ENCODE assay signal across 21 cellular contexts in the genomic region with DNA sequence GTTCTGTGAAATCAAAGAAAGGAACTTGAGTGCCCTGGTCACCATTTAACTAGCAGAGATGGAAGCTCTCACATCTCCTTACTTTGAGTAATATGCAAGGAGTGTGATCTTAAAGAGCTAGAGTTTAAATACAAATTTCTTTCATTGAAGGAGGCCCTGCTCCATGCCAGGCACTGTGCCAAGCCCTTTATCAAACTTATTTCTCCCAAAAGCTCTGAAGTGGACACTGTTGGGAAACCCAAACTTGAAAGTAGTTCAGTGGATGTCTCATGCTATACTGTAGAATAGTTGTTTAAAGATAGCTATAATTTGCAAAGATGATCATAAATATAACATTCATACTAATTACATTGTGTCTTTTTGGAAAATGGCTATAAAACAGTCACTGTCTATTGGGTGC. TPM values are rescaled to one million over a fixed set of nuclear protein-coding genes. Genes with fewer than 3 reads are reported as not detected.
"Had no signal": no experiment of that assay in that cellular context is flagged by ENCODE, and none has a peak within 500 bp of the region (broad histone marks: within the 10 kb centered on the region; RNA-seq: fewer than 3 reads in every experiment).

No MANE protein-coding gene starts in this region.

- H3K4me3 ChIP-seq: K562, SJCRH30 had no signal

- ATAC-seq: K562, SK-N-SH treated with all-trans-retinoic acid at 6 μM for 48 hours had no signal

- H3K9me3 ChIP-seq: SJCRH30 had no signal

- H3K36me3 ChIP-seq: SJCRH30 had no signal

- H3K4me1 ChIP-seq: SJCRH30 had no signal

- DNase-seq: Kasumi-1, MM.1S, NCI-H1048, NCI-H1105, NCI-H1417, NCI-H1436 treated with DMSO at 0.1 percent for 48 hours, NCI-H1694, NCI-H187 treated with DMSO at 0.1 percent for 48 hours, NCI-H2081, NCI-H2107, NCI-H2227 treated with DMSO at 0.1 percent for 48 hours, NCI-H526 treated with DMSO at 0.1 percent for 48 hours, NCI-H748 treated with DMSO at 0.1 percent for 48 hours, RPMI8226, SHP77 treated with DMSO at 0.1 percent for 48 hours, SJCRH30 had no signal

- H3K27ac ChIP-seq: HL-60, KMS-11, SJCRH30 had no signal

- H3K27me3 ChIP-seq: SJCRH30 had no signal

RNA-seq across cellular contexts. Expression of a gene that starts 17.1 kb away (rescaled TPM):
- total RNA-seq: K562 had no signal
- polyA plus RNA-seq: IgD-negative memory B cell, K562 had no signal
